In the genomic region with DNA sequence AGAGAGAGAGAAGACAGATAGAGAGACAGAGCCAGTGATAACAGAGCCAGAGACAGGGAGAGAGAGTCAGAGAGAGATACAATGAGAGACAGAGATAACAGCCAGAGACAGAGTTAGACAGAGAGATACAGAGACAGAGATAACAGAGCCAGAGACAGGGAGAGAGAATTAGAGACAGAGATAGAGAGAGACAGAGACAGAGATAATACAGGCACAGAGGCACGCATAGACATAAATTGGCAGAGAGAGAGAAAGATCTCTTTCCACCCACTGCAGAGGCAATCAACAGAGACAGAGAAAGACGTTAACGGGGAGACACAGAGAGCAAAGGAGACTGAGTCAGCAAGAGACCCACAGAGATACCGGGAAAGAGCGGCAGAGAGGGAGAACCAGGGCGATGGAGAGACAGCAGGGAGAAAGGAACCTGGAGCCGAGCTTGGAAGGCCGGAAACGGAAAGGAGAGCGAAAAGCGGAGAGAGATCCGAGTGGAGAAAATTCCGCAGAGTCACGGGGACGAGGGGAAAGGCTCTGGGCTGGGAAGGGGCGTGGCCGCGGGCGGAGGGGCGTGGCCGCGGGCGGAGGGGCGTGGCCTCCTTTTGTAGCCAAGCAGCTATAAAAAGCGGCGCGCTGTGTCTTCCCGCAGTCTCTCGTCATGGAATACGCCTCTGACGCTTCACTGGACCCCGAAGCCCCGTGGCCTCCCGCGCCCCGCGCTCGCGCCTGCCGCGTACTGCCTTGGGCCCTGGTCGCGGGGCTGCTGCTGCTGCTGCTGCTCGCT, we compare ENCODE assay signal across 1 cellular context.
TF ChIP-seq lines count a peak whose summit lies in the region.

Gene TNFSF9, plus strand, starts transcription at position 642 of the 778 bp plus-strand sequence. Its CDS starts 11 bp downstream, at position 653.

TF ChIP-seq in K562, 482 proteins besides CTCF, POLR2A, EP300 and RAD21 (continued from another document and continues in another):
- TF ChIP-seq, protein P1, sequence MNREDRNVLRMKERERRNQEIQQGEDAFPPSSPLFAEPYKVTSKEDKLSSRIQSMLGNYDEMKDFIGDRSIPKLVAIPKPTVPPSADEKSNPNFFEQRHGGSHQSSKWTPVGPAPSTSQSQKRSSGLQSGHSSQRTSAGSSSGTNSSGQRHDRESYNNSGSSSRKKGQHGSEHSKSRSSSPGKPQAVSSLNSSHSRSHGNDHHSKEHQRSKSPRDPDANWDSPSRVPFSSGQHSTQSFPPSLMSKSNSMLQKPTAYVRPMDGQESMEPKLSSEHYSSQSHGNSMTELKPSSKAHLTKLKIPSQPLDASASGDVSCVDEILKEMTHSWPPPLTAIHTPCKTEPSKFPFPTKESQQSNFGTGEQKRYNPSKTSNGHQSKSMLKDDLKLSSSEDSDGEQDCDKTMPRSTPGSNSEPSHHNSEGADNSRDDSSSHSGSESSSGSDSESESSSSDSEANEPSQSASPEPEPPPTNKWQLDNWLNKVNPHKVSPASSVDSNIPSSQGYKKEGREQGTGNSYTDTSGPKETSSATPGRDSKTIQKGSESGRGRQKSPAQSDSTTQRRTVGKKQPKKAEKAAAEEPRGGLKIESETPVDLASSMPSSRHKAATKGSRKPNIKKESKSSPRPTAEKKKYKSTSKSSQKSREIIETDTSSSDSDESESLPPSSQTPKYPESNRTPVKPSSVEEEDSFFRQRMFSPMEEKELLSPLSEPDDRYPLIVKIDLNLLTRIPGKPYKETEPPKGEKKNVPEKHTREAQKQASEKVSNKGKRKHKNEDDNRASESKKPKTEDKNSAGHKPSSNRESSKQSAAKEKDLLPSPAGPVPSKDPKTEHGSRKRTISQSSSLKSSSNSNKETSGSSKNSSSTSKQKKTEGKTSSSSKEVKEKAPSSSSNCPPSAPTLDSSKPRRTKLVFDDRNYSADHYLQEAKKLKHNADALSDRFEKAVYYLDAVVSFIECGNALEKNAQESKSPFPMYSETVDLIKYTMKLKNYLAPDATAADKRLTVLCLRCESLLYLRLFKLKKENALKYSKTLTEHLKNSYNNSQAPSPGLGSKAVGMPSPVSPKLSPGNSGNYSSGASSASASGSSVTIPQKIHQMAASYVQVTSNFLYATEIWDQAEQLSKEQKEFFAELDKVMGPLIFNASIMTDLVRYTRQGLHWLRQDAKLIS (CRISPR knock-in tag; IDR thresholded peaks at IDR 0.05), result no peak; the same call in 1 of the 2 replicates
- TF ChIP-seq AFF1 (IDR thresholded peaks at IDR 0.05; ENCODE audit: low read depth in 1 of 2, partially characterized antibody in 2 of 2) (peak in 1 of 2 experiments; percentile 88), POLR2B (IDR thresholded peaks at IDR 0.05; ENCODE audit: low read depth, partially characterized antibody) (peak; percentile 95), SMARCE1 (IDR thresholded peaks at IDR 0.05) (peak; percentile 95), PBX2 (CRISPR knock-in tag; IDR thresholded peaks at IDR 0.05; ENCODE audit: low read depth) (no peak), PBX2 (tag; conservative IDR thresholded peaks at IDR 0.05; ENCODE audit: low read depth) (no peak), NEUROD1 (IDR thresholded peaks at IDR 0.05; ENCODE audit: borderline replicate concordance, low read depth, low read length, partially characterized antibody) (peak; percentile 26), ZNF507 (tag; conservative IDR thresholded peaks at IDR 0.05) (no peak), PHF8 (IDR thresholded peaks at IDR 0.05; ENCODE audit: borderline replicate concordance, low read length) (peak; percentile 90; the same call in 1 of the 2 replicates), ZBTB49 (CRISPR knock-in tag; IDR thresholded peaks at IDR 0.05; ENCODE audit: borderline replicate concordance) (no peak), ZBTB9 (CRISPR knock-in tag; IDR thresholded peaks at IDR 0.05) (no peak), NELFE (IDR thresholded peaks at IDR 0.05; ENCODE audit: insufficient read depth, insufficient read length) (peak; percentile 90)
- TF ChIP-seq, protein P2, sequence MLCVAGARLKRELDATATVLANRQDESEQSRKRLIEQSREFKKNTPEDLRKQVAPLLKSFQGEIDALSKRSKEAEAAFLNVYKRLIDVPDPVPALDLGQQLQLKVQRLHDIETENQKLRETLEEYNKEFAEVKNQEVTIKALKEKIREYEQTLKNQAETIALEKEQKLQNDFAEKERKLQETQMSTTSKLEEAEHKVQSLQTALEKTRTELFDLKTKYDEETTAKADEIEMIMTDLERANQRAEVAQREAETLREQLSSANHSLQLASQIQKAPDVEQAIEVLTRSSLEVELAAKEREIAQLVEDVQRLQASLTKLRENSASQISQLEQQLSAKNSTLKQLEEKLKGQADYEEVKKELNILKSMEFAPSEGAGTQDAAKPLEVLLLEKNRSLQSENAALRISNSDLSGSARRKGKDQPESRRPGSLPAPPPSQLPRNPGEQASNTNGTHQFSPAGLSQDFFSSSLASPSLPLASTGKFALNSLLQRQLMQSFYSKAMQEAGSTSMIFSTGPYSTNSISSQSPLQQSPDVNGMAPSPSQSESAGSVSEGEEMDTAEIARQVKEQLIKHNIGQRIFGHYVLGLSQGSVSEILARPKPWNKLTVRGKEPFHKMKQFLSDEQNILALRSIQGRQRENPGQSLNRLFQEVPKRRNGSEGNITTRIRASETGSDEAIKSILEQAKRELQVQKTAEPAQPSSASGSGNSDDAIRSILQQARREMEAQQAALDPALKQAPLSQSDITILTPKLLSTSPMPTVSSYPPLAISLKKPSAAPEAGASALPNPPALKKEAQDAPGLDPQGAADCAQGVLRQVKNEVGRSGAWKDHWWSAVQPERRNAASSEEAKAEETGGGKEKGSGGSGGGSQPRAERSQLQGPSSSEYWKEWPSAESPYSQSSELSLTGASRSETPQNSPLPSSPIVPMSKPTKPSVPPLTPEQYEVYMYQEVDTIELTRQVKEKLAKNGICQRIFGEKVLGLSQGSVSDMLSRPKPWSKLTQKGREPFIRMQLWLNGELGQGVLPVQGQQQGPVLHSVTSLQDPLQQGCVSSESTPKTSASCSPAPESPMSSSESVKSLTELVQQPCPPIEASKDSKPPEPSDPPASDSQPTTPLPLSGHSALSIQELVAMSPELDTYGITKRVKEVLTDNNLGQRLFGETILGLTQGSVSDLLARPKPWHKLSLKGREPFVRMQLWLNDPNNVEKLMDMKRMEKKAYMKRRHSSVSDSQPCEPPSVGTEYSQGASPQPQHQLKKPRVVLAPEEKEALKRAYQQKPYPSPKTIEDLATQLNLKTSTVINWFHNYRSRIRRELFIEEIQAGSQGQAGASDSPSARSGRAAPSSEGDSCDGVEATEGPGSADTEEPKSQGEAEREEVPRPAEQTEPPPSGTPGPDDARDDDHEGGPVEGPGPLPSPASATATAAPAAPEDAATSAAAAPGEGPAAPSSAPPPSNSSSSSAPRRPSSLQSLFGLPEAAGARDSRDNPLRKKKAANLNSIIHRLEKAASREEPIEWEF (CRISPR knock-in tag; IDR thresholded peaks at IDR 0.05), result no peak
- TF ChIP-seq, protein P3, sequence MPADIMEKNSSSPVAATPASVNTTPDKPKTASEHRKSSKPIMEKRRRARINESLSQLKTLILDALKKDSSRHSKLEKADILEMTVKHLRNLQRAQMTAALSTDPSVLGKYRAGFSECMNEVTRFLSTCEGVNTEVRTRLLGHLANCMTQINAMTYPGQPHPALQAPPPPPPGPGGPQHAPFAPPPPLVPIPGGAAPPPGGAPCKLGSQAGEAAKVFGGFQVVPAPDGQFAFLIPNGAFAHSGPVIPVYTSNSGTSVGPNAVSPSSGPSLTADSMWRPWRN (IDR thresholded peaks at IDR 0.05; ENCODE audit: low read depth), result no peak; the same call in 1 of the 2 replicates
- TF ChIP-seq, protein P4, sequence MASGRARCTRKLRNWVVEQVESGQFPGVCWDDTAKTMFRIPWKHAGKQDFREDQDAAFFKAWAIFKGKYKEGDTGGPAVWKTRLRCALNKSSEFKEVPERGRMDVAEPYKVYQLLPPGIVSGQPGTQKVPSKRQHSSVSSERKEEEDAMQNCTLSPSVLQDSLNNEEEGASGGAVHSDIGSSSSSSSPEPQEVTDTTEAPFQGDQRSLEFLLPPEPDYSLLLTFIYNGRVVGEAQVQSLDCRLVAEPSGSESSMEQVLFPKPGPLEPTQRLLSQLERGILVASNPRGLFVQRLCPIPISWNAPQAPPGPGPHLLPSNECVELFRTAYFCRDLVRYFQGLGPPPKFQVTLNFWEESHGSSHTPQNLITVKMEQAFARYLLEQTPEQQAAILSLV (tag; IDR thresholded peaks at IDR 0.05), result 0 out of 2 replicates have a peak, but pooled peaks have one; percentile 13
- TF ChIP-seq, protein P5, sequence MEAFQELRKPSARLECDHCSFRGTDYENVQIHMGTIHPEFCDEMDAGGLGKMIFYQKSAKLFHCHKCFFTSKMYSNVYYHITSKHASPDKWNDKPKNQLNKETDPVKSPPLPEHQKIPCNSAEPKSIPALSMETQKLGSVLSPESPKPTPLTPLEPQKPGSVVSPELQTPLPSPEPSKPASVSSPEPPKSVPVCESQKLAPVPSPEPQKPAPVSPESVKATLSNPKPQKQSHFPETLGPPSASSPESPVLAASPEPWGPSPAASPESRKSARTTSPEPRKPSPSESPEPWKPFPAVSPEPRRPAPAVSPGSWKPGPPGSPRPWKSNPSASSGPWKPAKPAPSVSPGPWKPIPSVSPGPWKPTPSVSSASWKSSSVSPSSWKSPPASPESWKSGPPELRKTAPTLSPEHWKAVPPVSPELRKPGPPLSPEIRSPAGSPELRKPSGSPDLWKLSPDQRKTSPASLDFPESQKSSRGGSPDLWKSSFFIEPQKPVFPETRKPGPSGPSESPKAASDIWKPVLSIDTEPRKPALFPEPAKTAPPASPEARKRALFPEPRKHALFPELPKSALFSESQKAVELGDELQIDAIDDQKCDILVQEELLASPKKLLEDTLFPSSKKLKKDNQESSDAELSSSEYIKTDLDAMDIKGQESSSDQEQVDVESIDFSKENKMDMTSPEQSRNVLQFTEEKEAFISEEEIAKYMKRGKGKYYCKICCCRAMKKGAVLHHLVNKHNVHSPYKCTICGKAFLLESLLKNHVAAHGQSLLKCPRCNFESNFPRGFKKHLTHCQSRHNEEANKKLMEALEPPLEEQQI (IDR thresholded peaks at IDR 0.05), result no peak
- TF ChIP-seq, protein P6, sequence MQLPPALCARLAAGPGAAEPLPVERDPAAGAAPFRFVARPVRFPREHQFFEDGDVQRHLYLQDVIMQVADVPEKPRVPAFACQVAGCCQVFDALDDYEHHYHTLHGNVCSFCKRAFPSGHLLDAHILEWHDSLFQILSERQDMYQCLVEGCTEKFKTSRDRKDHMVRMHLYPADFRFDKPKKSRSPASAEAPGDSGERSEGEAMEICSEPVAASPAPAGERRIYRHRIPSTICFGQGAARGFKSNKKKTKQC (CRISPR knock-in tag; IDR thresholded peaks at IDR 0.05), result no peak; the same call in 1 of the 2 replicates
